9 cellular contexts compared by ENCODE assay signal in genomic region chr16:8931864-8932263, GRCh38. TPM values are rescaled to one million over a fixed set of nuclear protein-coding genes. Genes with fewer than 3 reads are reported as not detected.
DNase-seq lines count a peak whose midpoint lies in the region; ATAC-seq and TF ChIP-seq lines count a peak whose summit lies in the region.
"Had no signal": no experiment of that assay in that cellular context is flagged by ENCODE, and none has a peak within 500 bp of the region (broad histone marks: within the 10 kb centered on the region; RNA-seq: fewer than 3 reads in every experiment).

No MANE protein-coding gene starts in this region.

- peaks cover 23% of the 10 kb centered on the region for H3K4me1 ChIP-seq in CD8-positive, alpha-beta T cell (ENCODE audit: insufficient read depth, low read length)

- CTCF ChIA-PET in CD8-positive, alpha-beta T cell (lab: Charles Lee), result interaction anchor here (1.4 to 2.1 kb wide), 2 partner anchors 11 to 77 kb away, joined by 3 to 5 read pairs; no protein-coding TSS in a partner anchor

- peaks cover 21% of the 10 kb centered on the region for H3K36me3 ChIP-seq in CD8-positive, alpha-beta T cell (ENCODE audit: insufficient read depth, low read length)

- POLR2A ChIA-PET in CD8-positive, alpha-beta T cell (lab: Charles Lee), result no interaction called here

- no peak overlapping the region for H3K27ac ChIP-seq in CD8-positive, alpha-beta T cell (ENCODE audit: low read depth, low read length)
- H3K27ac ChIP-seq in dorsolateral prefrontal cortex, result no peak overlapping the region

- no peaks in the 10 kb centered on the region for H3K27me3 Mint-ChIP-seq in CD8-positive, alpha-beta T cell (ENCODE audit: low read depth)
- no peaks in the 10 kb centered on the region for H3K27me3 Mint-ChIP-seq in activated naive CD8-positive, alpha-beta T cell treated with anti-CD3 and anti-CD28 coated beads, Interleukin-2, amount 50 U/mL, for 24 hours
- H3K27me3 Mint-ChIP-seq: activated naive CD8-positive, alpha-beta T cell had no signal

- H3K36me3 Mint-ChIP-seq in CD8-positive, alpha-beta T cell, result peaks cover 33% of the 10 kb centered on the region
- H3K36me3 Mint-ChIP-seq in activated naive CD8-positive, alpha-beta T cell treated with anti-CD3 and anti-CD28 coated beads, Interleukin-2, amount 50 U/mL, for 24 hours (ENCODE audit: low read depth), result peaks cover 31% of the 10 kb centered on the region
- H3K36me3 Mint-ChIP-seq: activated naive CD8-positive, alpha-beta T cell had no signal

- no peak overlapping the region for H3K4me3 ChIP-seq in CD8-positive, alpha-beta T cell (ENCODE audit: low read depth, low read length)
- H3K4me3 ChIP-seq in dorsolateral prefrontal cortex, result no peak overlapping the region

- no peaks in the 10 kb centered on the region for H3K27me3 ChIP-seq in CD8-positive, alpha-beta T cell (ENCODE audit: insufficient read depth, low read length)
- no peaks in the 10 kb centered on the region for H3K27me3 ChIP-seq in dorsolateral prefrontal cortex

- intact Hi-C loops in CD8-positive, alpha-beta T cell (cut with DNase I, micrococcal nuclease), result loop anchor here (10.0 kb wide), 1 partner anchor 203 kb away; no protein-coding TSS in a partner anchor
- intact Hi-C loops in dorsolateral prefrontal cortex (cut with DNase I), result no loop called here

- H3K4me1 Mint-ChIP-seq in CD8-positive, alpha-beta T cell (ENCODE audit: low read depth), result peaks cover 65% of the 10 kb centered on the region
- H3K4me1 Mint-ChIP-seq in activated naive CD8-positive, alpha-beta T cell treated with anti-CD3 and anti-CD28 coated beads, Interleukin-2, amount 50 U/mL, for 24 hours, result peaks cover 65% of the 10 kb centered on the region

- no peak for TF ChIP-seq CTCF in CD8-positive, alpha-beta T cell (IDR thresholded peaks at IDR 0.05)
- TF ChIP-seq CTCF in dorsolateral prefrontal cortex (IDR thresholded peaks at IDR 0.05 in 54 of 56, conservative IDR thresholded peaks at IDR 0.05 in 2 of 56; ENCODE audit: low read depth in 1 of 56, partially characterized antibody in 56 of 56), result no peak

- no peak overlapping the region for H3K4me3 Mint-ChIP-seq in CD8-positive, alpha-beta T cell
- H3K4me3 Mint-ChIP-seq in activated naive CD8-positive, alpha-beta T cell treated with anti-CD3 and anti-CD28 coated beads, Interleukin-2, amount 50 U/mL, for 24 hours, result no peak overlapping the region
- H3K4me3 Mint-ChIP-seq: activated naive CD8-positive, alpha-beta T cell had no signal

- no peaks in the 10 kb centered on the region for H3K9me3 ChIP-seq in CD8-positive, alpha-beta T cell (ENCODE audit: low read length)

- no peak overlapping the region for H3K27ac Mint-ChIP-seq in CD8-positive, alpha-beta T cell
- H3K27ac Mint-ChIP-seq in activated naive CD8-positive, alpha-beta T cell treated with anti-CD3 and anti-CD28 coated beads, Interleukin-2, amount 50 U/mL, for 24 hours, result no peak overlapping the region
- H3K27ac Mint-ChIP-seq: activated naive CD8-positive, alpha-beta T cell had no signal

- H3K9me3 Mint-ChIP-seq in CD8-positive, alpha-beta T cell, result no peaks in the 10 kb centered on the region
- H3K9me3 Mint-ChIP-seq in activated naive CD8-positive, alpha-beta T cell treated with anti-CD3 and anti-CD28 coated beads, Interleukin-2, amount 50 U/mL, for 24 hours, result no peaks in the 10 kb centered on the region

- peak; percentile 33 for ATAC-seq in CD8-positive, alpha-beta T cell
- no peak for ATAC-seq in activated naive CD8-positive, alpha-beta T cell treated with anti-CD3 and anti-CD28 coated beads, Interleukin-2, amount 50 U/mL, for 24 hours
- ATAC-seq in HG03342 (IDR thresholded peaks at IDR 0.05; ENCODE audit: unreplicated experiment), result no peak

- DNase-seq in CD8-positive, alpha-beta T cell, result peak; percentile 20 to 63 (median 56)
- peak; percentile 13 for DNase-seq in NOMO-1 treated with DMSO at 0.1 percent for 48 hours (lab: John Stamatoyannopoulos, UW; ENCODE audit: unreplicated experiment)
- peak; percentile 55 for DNase-seq in activated naive CD8-positive, alpha-beta T cell treated with anti-CD3 and anti-CD28 coated beads, Interleukin-2, amount 50 U/mL, for 24 hours
- DNase-seq in left kidney (ENCODE audit: low read depth, low spot score), result peak; percentile 88
- peak; percentile 33 for DNase-seq in stromal cell of bone marrow (ENCODE audit: low read depth)
- no peak for DNase-seq in KG1 (lab: John Stamatoyannopoulos, UW)
- DNase-seq in dorsolateral prefrontal cortex, result no peak

RNA-seq across cellular contexts. Expression of gene USP7, which starts 31.8 kb away (rescaled TPM):
- total RNA-seq in CD8-positive, alpha-beta T cell, result 100 to 1,000 TPM; 301 to 317 TPM
- total RNA-seq in dorsolateral prefrontal cortex, result 100 to 1,000 TPM in 104 of 120 experiments, 10 to 100 TPM in 16; 82.3 to 157 (median 115) TPM

RNA-seq across cellular contexts. Expression of gene LITAFD, which starts 49.7 kb away (rescaled TPM):
- total RNA-seq in CD8-positive, alpha-beta T cell, result not detected
- total RNA-seq in dorsolateral prefrontal cortex, result 1 to 10 TPM in 1 of 120 experiments, under 1 TPM in 5, not detected in 114; 0.43 to 1.6 (median 0.72) TPM

Comparison
In these comparisons a context has a peak if more than half of its experiments do, and no peak if none do; other contexts are left out.
1. DNase-seq: peak in CD8-positive, alpha-beta T cell (7 of 7), NOMO-1 treated with DMSO at 0.1 percent for 48 hours (single experiment), activated naive CD8-positive, alpha-beta T cell treated with anti-CD3 and anti-CD28 coated beads, Interleukin-2, amount 50 U/mL, for 24 hours (single experiment), left kidney (single experiment) and stromal cell of bone marrow (single experiment); none in KG1 (single experiment) and dorsolateral prefrontal cortex (0 of 10).
2. intact Hi-C loops: an anchor here in CD8-positive, alpha-beta T cell (10.0 kb wide); none called in dorsolateral prefrontal cortex.